ENCODE assay signal across 28 cellular contexts in genomic region chr10:90965720-90966119, GRCh38. TPM values are rescaled to one million over a fixed set of nuclear protein-coding genes. Genes with fewer than 3 reads are reported as not detected.
"Had no signal": no experiment of that assay in that cellular context is flagged by ENCODE, and none has a peak within 500 bp of the region (broad histone marks: within the 10 kb centered on the region; RNA-seq: fewer than 3 reads in every experiment).

No MANE protein-coding gene starts in this region.

- H3K4me2 ChIP-seq: smooth muscle cell had no signal

- H3K4me1 ChIP-seq: breast epithelium had no signal

- H3K4me3 Mint-ChIP-seq: activated CD4-positive, alpha-beta T cell treated with anti-CD3 and anti-CD28 coated beads for 36 hours; activated CD8-positive, alpha-beta memory T cell treated with anti-CD3 and anti-CD28 coated beads, Interleukin-2, amount 10 ng/mL, durations not matched to agents 7 days and 5 days; activated CD8-positive, alpha-beta T cell treated with anti-CD3 and anti-CD28 coated beads, Interleukin-2, amount 10 ng/mL, durations not matched to agents 7 days and 5 days; activated naive CD4-positive, alpha-beta T cell treated with anti-CD3 and anti-CD28 coated beads, Interleukin-2, amount 50 U/mL, for 24 hours; activated naive CD8-positive, alpha-beta T cell treated with anti-CD3 and anti-CD28 coated beads, Interleukin-2, amount 50 U/mL, for 24 hours; central memory CD8-positive, alpha-beta T cell; immature natural killer cell; naive B cell; T-helper 2 cell treated with Interferon-gamma antibody and Interleukin-4, amounts not matched to agents 5 μg/mL and 100 μg/mL, for 36 hours had no signal

- H3K4me3 ChIP-seq: breast epithelium, gastrocnemius medialis, lung, ovary, smooth muscle cell, suprapubic skin, tibial artery had no signal

- ATAC-seq: activated CD4-positive, alpha-beta T cell treated with anti-CD3 and anti-CD28 coated beads for 36 hours; activated CD8-positive, alpha-beta memory T cell treated with anti-CD3 and anti-CD28 coated beads, Interleukin-2, amount 10 ng/mL, durations not matched to agents 7 days and 5 days; activated CD8-positive, alpha-beta T cell treated with anti-CD3 and anti-CD28 coated beads, Interleukin-2, amount 10 ng/mL, durations not matched to agents 7 days and 5 days; activated naive CD8-positive, alpha-beta T cell treated with anti-CD3 and anti-CD28 coated beads, Interleukin-2, amount 50 U/mL, for 24 hours; gastrocnemius medialis had no signal

- H3K27ac ChIP-seq: breast epithelium, gastrocnemius medialis, ovary, suprapubic skin had no signal

- H3K36me3 ChIP-seq: breast epithelium, gastrocnemius medialis, ovary, suprapubic skin, tibial artery had no signal

- H3K36me3 Mint-ChIP-seq: activated CD8-positive, alpha-beta memory T cell treated with anti-CD3 and anti-CD28 coated beads, Interleukin-2, amount 10 ng/mL, durations not matched to agents 7 days and 5 days; activated naive CD4-positive, alpha-beta T cell treated with anti-CD3 and anti-CD28 coated beads, Interleukin-2, amount 50 U/mL, for 24 hours; immature natural killer cell; naive B cell had no signal

- DNase-seq: activated CD4-positive, alpha-beta T cell treated with anti-CD3 and anti-CD28 coated beads for 36 hours; activated CD4-positive, CD25-positive, alpha-beta regulatory T cell; activated CD8-positive, alpha-beta memory T cell treated with anti-CD3 and anti-CD28 coated beads, Interleukin-2, amount 10 ng/mL, durations not matched to agents 7 days and 5 days; activated CD8-positive, alpha-beta T cell treated with anti-CD3 and anti-CD28 coated beads, Interleukin-2, amount 10 ng/mL, durations not matched to agents 7 days and 5 days; activated naive CD8-positive, alpha-beta T cell treated with anti-CD3 and anti-CD28 coated beads, Interleukin-2, amount 50 U/mL, for 24 hours; activated T-cell treated with anti-CD3 and anti-CD28 coated beads, Interleukin-2, amount 50 U/mL, for 48 hours; effector CD8-positive, alpha-beta T cell; gastrocnemius medialis; hypothalamus; immature natural killer cell; kidney; naive B cell; ovary; stimulated activated CD4-positive, alpha-beta T cell treated with anti-CD3 and anti-CD28 coated beads, Interleukin-15, amount 100 ng/mL, for 24 hours; stimulated activated CD4-positive, alpha-beta T cell treated with anti-CD3 and anti-CD28 coated beads, Interleukin-2, amount 100 ng/mL, for 24 hours; stimulated activated naive CD4-positive, alpha-beta T cell; T-helper 1 cell; tibial artery had no signal

- H3K27me3 ChIP-seq: breast epithelium, gastrocnemius medialis, ovary, suprapubic skin, tibial artery had no signal

- H3K9me3 ChIP-seq: breast epithelium, gastrocnemius medialis, ovary, suprapubic skin, tibial artery had no signal

- H3K27ac Mint-ChIP-seq: activated CD4-positive, alpha-beta T cell treated with anti-CD3 and anti-CD28 coated beads for 36 hours; activated CD8-positive, alpha-beta memory T cell treated with anti-CD3 and anti-CD28 coated beads, Interleukin-2, amount 10 ng/mL, durations not matched to agents 7 days and 5 days; activated CD8-positive, alpha-beta T cell treated with anti-CD3 and anti-CD28 coated beads, Interleukin-2, amount 10 ng/mL, durations not matched to agents 7 days and 5 days; activated naive CD4-positive, alpha-beta T cell treated with anti-CD3 and anti-CD28 coated beads, Interleukin-2, amount 50 U/mL, for 24 hours; activated naive CD8-positive, alpha-beta T cell treated with anti-CD3 and anti-CD28 coated beads, Interleukin-2, amount 50 U/mL, for 24 hours; activated T-helper 2 cell treated with anti-CD3 and anti-CD28 coated beads, Interferon-gamma antibody, Interleukin-2, Interleukin-4, amounts not matched to agents 10 μg/mL and 5 μg/mL and 100 μg/mL, durations not matched to agents 14 hours and 24 hours and 36 hours; immature natural killer cell; naive B cell; progenitor cell of endocrine pancreas; T-helper 2 cell treated with Interferon-gamma antibody and Interleukin-4, amounts not matched to agents 5 μg/mL and 100 μg/mL, for 36 hours had no signal

- H3K9me3 Mint-ChIP-seq: activated naive CD4-positive, alpha-beta T cell treated with anti-CD3 and anti-CD28 coated beads, Interleukin-2, amount 50 U/mL, for 24 hours; activated naive CD8-positive, alpha-beta T cell treated with anti-CD3 and anti-CD28 coated beads, Interleukin-2, amount 50 U/mL, for 24 hours; activated T-helper 2 cell treated with anti-CD3 and anti-CD28 coated beads, Interferon-gamma antibody, Interleukin-2, Interleukin-4, amounts not matched to agents 10 μg/mL and 5 μg/mL and 100 μg/mL, durations not matched to agents 14 hours and 24 hours and 36 hours; central memory CD8-positive, alpha-beta T cell; T-helper 2 cell treated with Interferon-gamma antibody and Interleukin-4, amounts not matched to agents 5 μg/mL and 100 μg/mL, for 36 hours had no signal

- H3K4me1 Mint-ChIP-seq: activated CD4-positive, alpha-beta T cell treated with anti-CD3 and anti-CD28 coated beads for 36 hours; activated naive CD4-positive, alpha-beta T cell treated with anti-CD3 and anti-CD28 coated beads, Interleukin-2, amount 50 U/mL, for 24 hours; activated naive CD8-positive, alpha-beta T cell treated with anti-CD3 and anti-CD28 coated beads, Interleukin-2, amount 50 U/mL, for 24 hours; central memory CD8-positive, alpha-beta T cell; immature natural killer cell had no signal

- H3K27me3 Mint-ChIP-seq: activated naive CD8-positive, alpha-beta T cell treated with anti-CD3 and anti-CD28 coated beads, Interleukin-2, amount 50 U/mL, for 24 hours; naive B cell had no signal

RNA-seq across cellular contexts. Expression of gene ANKRD1, which starts 44.8 kb away (rescaled TPM):
- total RNA-seq: activated CD4-positive, alpha-beta T cell treated with anti-CD3 and anti-CD28 coated beads for 36 hours; activated CD8-positive, alpha-beta memory T cell treated with anti-CD3 and anti-CD28 coated beads, Interleukin-2, amount 10 ng/mL, durations not matched to agents 7 days and 5 days; activated CD8-positive, alpha-beta T cell treated with anti-CD3 and anti-CD28 coated beads, Interleukin-2, amount 10 ng/mL, durations not matched to agents 7 days and 5 days; activated T-helper 2 cell treated with anti-CD3 and anti-CD28 coated beads, Interferon-gamma antibody, Interleukin-2, Interleukin-4, amounts not matched to agents 10 μg/mL and 5 μg/mL and 100 μg/mL, durations not matched to agents 14 hours and 24 hours and 36 hours; kidney had no signal
- polyA plus RNA-seq: immature natural killer cell, neural cell had no signal
